ENCODE assay signal across 19 cellular contexts in the genomic region with DNA sequence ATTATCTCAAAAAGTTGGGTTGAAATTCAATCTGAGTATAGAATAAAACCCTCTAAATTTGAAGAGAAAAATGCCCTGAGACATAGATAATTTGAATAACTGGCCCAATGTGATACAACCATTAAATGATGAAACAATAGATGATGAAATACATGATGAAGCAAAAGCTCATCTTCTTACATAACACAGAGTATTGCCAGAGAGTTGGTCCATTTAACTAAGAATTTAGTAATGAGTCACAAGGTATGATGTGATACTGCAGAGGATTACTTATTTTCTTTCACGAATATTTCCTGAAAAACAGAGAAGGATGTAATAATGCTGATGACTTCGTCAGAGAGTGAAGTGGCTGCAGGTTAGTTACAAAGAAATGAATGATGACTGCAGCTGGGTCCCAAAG.
DNase-seq lines count a peak whose midpoint lies in the region; TF ChIP-seq lines count a peak whose summit lies in the region.
"Had no signal": no experiment of that assay in that cellular context is flagged by ENCODE, and none has a peak within 500 bp of the region (broad histone marks: within the 10 kb centered on the region; RNA-seq: fewer than 3 reads in every experiment).

No MANE protein-coding gene starts in this region.

- no peak overlapping the region for H3K4me3 Mint-ChIP-seq in MCF 10A (ENCODE audit: unreplicated experiment)
- H3K4me3 Mint-ChIP-seq: GM23338, T-cell had no signal

- H3K27ac Mint-ChIP-seq in MCF 10A (ENCODE audit: low read depth, unreplicated experiment) = no peak overlapping the region
- H3K27ac Mint-ChIP-seq: GM23338, T-cell had no signal

- peaks cover 8% of the 10 kb centered on the region for H3K4me1 Mint-ChIP-seq in MCF 10A (ENCODE audit: insufficient read depth, unreplicated experiment)
- H3K4me1 Mint-ChIP-seq: GM23338, T-cell had no signal

- H3K27me3 Mint-ChIP-seq in MCF 10A (ENCODE audit: insufficient read depth, unreplicated experiment) = no peaks in the 10 kb centered on the region
- H3K27me3 Mint-ChIP-seq: T-cell had no signal

- intact Hi-C loops in MCF 10A (cut with micrococcal nuclease) (no loop called here), breast epithelium (cut with DNase I; ENCODE audit: low total_unique reads) (no loop called here)

- no peaks in the 10 kb centered on the region for H3K9me3 Mint-ChIP-seq in MCF 10A (ENCODE audit: unreplicated experiment)
- H3K9me3 Mint-ChIP-seq: GM23338 had no signal

- DNase-seq in MCF 10A (ENCODE audit: unreplicated experiment) (peak; percentile 64), breast epithelium (ENCODE audit: low spot score in 2 of 2) (no peak), NCI-H69 (lab: John Stamatoyannopoulos, UW) (peak; percentile 28), amniotic epithelial cell (ENCODE audit: low read depth) (peak; percentile 63), iris pigment epithelial cell (ENCODE audit: low read depth) (peak; percentile 31), substantia nigra (lab: John Stamatoyannopoulos, UW) (no peak), NCI-H2171 (lab: John Stamatoyannopoulos, UW) (no peak), G401 (ENCODE audit: low spot score) (no peak)
- DNase-seq: C1 segment of cervical spinal cord, DND-41, GDM1, Kasumi-1, NCI-H1048, NCI-H1436 treated with DMSO at 0.1 percent for 48 hours, NCI-H2029 treated with DMSO at 0.1 percent for 48 hours, NCI-H510A, T-cell had no signal

- H3K27ac ChIP-seq in breast epithelium = no peak overlapping the region
- H3K27ac ChIP-seq in substantia nigra (ENCODE audit: low read depth, low read length, poor library complexity, severe bottlenecking) = no peak overlapping the region
- H3K27ac ChIP-seq: A549 had no signal

- TF ChIP-seq CTCF in MCF 10A (IDR thresholded peaks at IDR 0.05; ENCODE audit: unreplicated experiment) = no peak
- no peak for TF ChIP-seq CTCF in breast epithelium (IDR thresholded peaks at IDR 0.05)

- no TSS peak for BruUV-seq in MCF 10A (replicated peaks; lab: Mats Ljungman, UMichigan)

- no peaks in the 10 kb centered on the region for H3K36me3 ChIP-seq in breast epithelium

- no peaks in the 10 kb centered on the region for H3K27me3 ChIP-seq in breast epithelium

- H3K4me1 ChIP-seq in breast epithelium = no peaks in the 10 kb centered on the region
- H3K4me1 ChIP-seq: A549 had no signal

- TF ChIP-seq POLR2A in breast epithelium (IDR thresholded peaks at IDR 0.05) = no peak

- CTCF ChIA-PET in MCF 10A (lab: Yijun Ruan, JAX) = interaction anchor here (0.7 to 0.8 kb wide), 2 partner anchors 55 to 64 kb away, joined by 3 to 4 read pairs; no protein-coding TSS in a partner anchor

- no peak overlapping the region for H3K4me3 ChIP-seq in breast epithelium
- H3K4me3 ChIP-seq: A549, GM23338 had no signal

- no peaks in the 10 kb centered on the region for H3K36me3 Mint-ChIP-seq in MCF 10A (ENCODE audit: insufficient read depth, unreplicated experiment)
- H3K36me3 Mint-ChIP-seq: T-cell had no signal

- in situ Hi-C loops in G401 (cut with HindIII; ENCODE audit: low sequenced_read_pairs) = no loop called here

- POLR2A ChIA-PET in MCF 10A (lab: Yijun Ruan, JAX) = interaction anchor here (0.8 kb wide), 1 partner anchor 133 kb away, joined by 8 read pairs; no protein-coding TSS in a partner anchor

- no peaks in the 10 kb centered on the region for H3K9me3 ChIP-seq in breast epithelium
- H3K9me3 ChIP-seq: A549 had no signal

Comparison
In these comparisons a context has a peak if more than half of its experiments do, and no peak if none do; other contexts are left out.
1. DNase-seq: peak in MCF 10A (single experiment), NCI-H69 (single experiment), amniotic epithelial cell (single experiment) and iris pigment epithelial cell (single experiment); none in breast epithelium (0 of 2), substantia nigra (0 of 49), NCI-H2171 (single experiment) and G401 (single experiment).